8 cellular contexts compared by ENCODE assay signal in the genomic region with DNA sequence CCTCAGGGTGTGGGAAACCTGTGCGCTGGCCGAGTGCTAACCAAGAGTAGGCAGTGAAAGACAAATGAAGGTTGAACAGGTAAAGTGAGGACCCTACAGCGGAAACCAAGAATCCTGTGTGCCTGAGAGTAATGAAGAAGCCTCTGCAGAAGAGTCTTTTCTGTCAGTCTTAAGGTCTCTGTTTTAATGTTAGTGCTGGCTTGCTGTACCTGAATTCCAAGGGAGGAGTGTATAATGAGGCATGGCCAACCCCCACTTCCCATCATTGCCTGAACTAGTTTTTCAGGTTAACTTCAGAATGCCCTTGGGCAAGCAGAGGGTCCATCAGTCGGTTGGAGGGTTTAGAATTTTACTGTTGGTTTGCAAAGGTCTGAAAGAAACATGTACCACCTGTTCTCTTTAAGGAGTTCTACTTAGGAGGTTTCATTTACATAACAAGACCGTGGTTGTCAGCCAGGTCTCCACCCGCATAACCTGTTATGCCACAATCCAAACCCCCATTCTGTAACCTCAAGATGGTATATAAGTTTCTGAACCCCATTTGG. TPM values are rescaled to one million over a fixed set of nuclear protein-coding genes. Genes with fewer than 3 reads are reported as not detected.
A peak's percentile ranks its signal among the peaks of the same experiment; 100 is the strongest.
DNase-seq lines count a peak whose midpoint lies in the region; ATAC-seq and TF ChIP-seq lines count a peak whose summit lies in the region.

No MANE protein-coding gene starts in this region.

- no peaks in the 10 kb centered on the region for H3K9me3 ChIP-seq in mononuclear cell (ENCODE audit: low read depth, low read length)

- peak; percentile 3 for DNase-seq in Calu3
- DNase-seq in Jurkat, Clone E6-1 (ENCODE audit: low read depth, low spot score), result no peak
- peak in 1 of 61 donors; percentile 26 for DNase-seq in caudate nucleus (lab: John Stamatoyannopoulos, UW)
- no peak for DNase-seq in NAMALWA (ENCODE audit: low spot score)
- no peak for DNase-seq in dedifferentiated amniotic fluid mesenchymal stem cell (ENCODE audit: extremely low spot score)
- no peak for DNase-seq in activated effector memory CD4-positive, alpha-beta T cell treated with Interleukin-2 at 50 U/mL for 16 hours

- H3K27me3 ChIP-seq in mononuclear cell (ENCODE audit: insufficient read depth, low read length), result peaks cover 6% of the 10 kb centered on the region

- H3K4me3 ChIP-seq in Jurkat, Clone E6-1 (ENCODE audit: low read length), result peak overlapping the region; percentile 74
- H3K4me3 ChIP-seq in mononuclear cell (ENCODE audit: low read length), result peak overlapping the region; percentile 66

- TSS peak; percentile 66 for BruUV-seq in Calu3 (replicated peaks; lab: Mats Ljungman, UMichigan)

- H3K27me3 Mint-ChIP-seq in Calu3 (ENCODE audit: unreplicated experiment), result no peaks in the 10 kb centered on the region

- H3K36me3 Mint-ChIP-seq in Calu3 (ENCODE audit: insufficient read depth, unreplicated experiment), result peaks cover 51% of the 10 kb centered on the region

- peak overlapping the region; percentile 97 for H3K4me3 Mint-ChIP-seq in Calu3 (ENCODE audit: low read depth, unreplicated experiment)

- no peak for TF ChIP-seq CTCF in Calu3 (IDR thresholded peaks at IDR 0.05; ENCODE audit: unreplicated experiment)

- H3K9me3 Mint-ChIP-seq in Calu3 (ENCODE audit: low read depth, unreplicated experiment), result no peaks in the 10 kb centered on the region

- intact Hi-C loops in Calu3 (cut with micrococcal nuclease; ENCODE audit: unreplicated experiment), result no loop called here

- H3K4me1 Mint-ChIP-seq in Calu3 (ENCODE audit: low read depth, unreplicated experiment), result no peaks in the 10 kb centered on the region

- CTCF ChIA-PET in Calu3 (lab: Charles Lee), result no interaction called here

- H3K27ac Mint-ChIP-seq in Calu3 (ENCODE audit: unreplicated experiment), result peak overlapping the region; percentile 28

- peak overlapping the region; percentile 89 for H3K27ac ChIP-seq in caudate nucleus (ENCODE audit: low read depth, low read length)

- ATAC-seq in GM21423 (IDR thresholded peaks at IDR 0.05; ENCODE audit: unreplicated experiment), result peak; percentile 23

- peaks cover 18% of the 10 kb centered on the region for H3K4me1 ChIP-seq in mononuclear cell (ENCODE audit: insufficient read depth, low read length)

RNA-seq across cellular contexts. Expression of a gene that starts 0.6 kb away (rescaled TPM):
- total RNA-seq in Calu3 (2022) (34.5 and 36.6 TPM in 2 replicates), mononuclear cell (50.6 TPM)
- 174 TPM for polyA plus RNA-seq in Jurkat, Clone E6-1 (2012; ENCODE audit: insufficient read depth, insufficient read length)

RNA-seq across cellular contexts. Expression of a gene that starts 30.9 kb away (rescaled TPM):
- total RNA-seq in Calu3 (2022), result 13.7 and 13.9 TPM in 2 replicates
- 37.0 TPM for polyA plus RNA-seq in Jurkat, Clone E6-1 (2012; ENCODE audit: insufficient read depth, insufficient read length)
- total RNA-seq in mononuclear cell, result 5.8 TPM

RNA-seq across cellular contexts. Expression of a gene that starts 31.9 kb away (rescaled TPM):
- total RNA-seq in Calu3 (2022) (151 and 156 TPM in 2 replicates), mononuclear cell (208 TPM)
- 445 TPM for polyA plus RNA-seq in Jurkat, Clone E6-1 (2012; ENCODE audit: insufficient read depth, insufficient read length)
